ENCODE assay signal across 14 cellular contexts in genomic region chr9:16032799-16033198, GRCh38.
A peak's percentile ranks its signal among the peaks of the same experiment; 100 is the strongest.
DNase-seq lines count a peak whose midpoint lies in the region; ATAC-seq and TF ChIP-seq lines count a peak whose summit lies in the region.
"Had no signal": no experiment of that assay in that cellular context is flagged by ENCODE, and none has a peak within 500 bp of the region (broad histone marks: within the 10 kb centered on the region; RNA-seq: fewer than 3 reads in every experiment).

No MANE protein-coding gene starts in this region.

- H3K36me3 ChIP-seq in MG63, result peaks cover 4% of the 10 kb centered on the region; the same call in 1 of the 2 replicates
- no peaks in the 10 kb centered on the region for H3K36me3 ChIP-seq in gastroesophageal sphincter
- H3K36me3 ChIP-seq: vagina had no signal

- H3K27ac Mint-ChIP-seq in chondrocyte (ENCODE audit: unreplicated experiment) (no peak overlapping the region), neural crest cell (ENCODE audit: unreplicated experiment) (peak overlapping the region; percentile 76)
- H3K27ac Mint-ChIP-seq: activated CD4-positive, alpha-beta T cell treated with anti-CD3 and anti-CD28 coated beads, Interleukin-2, amount 10 ng/mL, durations not matched to agents 24 days and 14 days; activated naive CD4-positive, alpha-beta T cell treated with anti-CD3 and anti-CD28 coated beads, Interleukin-2, amount 50 U/mL, for 24 hours had no signal

- no peak for ATAC-seq in left ventricle myocardium superior
- no peak for ATAC-seq in gastroesophageal sphincter
- ATAC-seq: naive thymus-derived CD4-positive, alpha-beta T cell had no signal

- H3K9me3 ChIP-seq in MG63, result peaks cover 15% of the 10 kb centered on the region
- H3K9me3 ChIP-seq in gastroesophageal sphincter, result no peaks in the 10 kb centered on the region
- H3K9me3 ChIP-seq: vagina had no signal

- H3K27me3 Mint-ChIP-seq in chondrocyte (ENCODE audit: low read depth) (no peaks in the 10 kb centered on the region), neural crest cell (ENCODE audit: low read depth) (no peaks in the 10 kb centered on the region)
- H3K27me3 Mint-ChIP-seq: activated naive CD4-positive, alpha-beta T cell treated with anti-CD3 and anti-CD28 coated beads, Interleukin-2, amount 50 U/mL, for 24 hours had no signal

- H3K4me3 Mint-ChIP-seq in chondrocyte (ENCODE audit: unreplicated experiment) (no peak overlapping the region), neural crest cell (no peak overlapping the region)
- H3K4me3 Mint-ChIP-seq: activated CD4-positive, alpha-beta T cell treated with anti-CD3 and anti-CD28 coated beads, Interleukin-2, amount 10 ng/mL, durations not matched to agents 24 days and 14 days; activated naive CD4-positive, alpha-beta T cell treated with anti-CD3 and anti-CD28 coated beads, Interleukin-2, amount 50 U/mL, for 24 hours; naive thymus-derived CD4-positive, alpha-beta T cell had no signal

- H3K27me3 ChIP-seq in MG63 (no peaks in the 10 kb centered on the region), gastroesophageal sphincter (no peaks in the 10 kb centered on the region)
- H3K27me3 ChIP-seq: vagina had no signal

- H3K36me3 Mint-ChIP-seq in chondrocyte (ENCODE audit: low read depth) (peaks cover 2% of the 10 kb centered on the region), neural crest cell (ENCODE audit: low read depth) (peaks cover 5% of the 10 kb centered on the region)
- H3K36me3 Mint-ChIP-seq: activated naive CD4-positive, alpha-beta T cell treated with anti-CD3 and anti-CD28 coated beads, Interleukin-2, amount 50 U/mL, for 24 hours; naive thymus-derived CD4-positive, alpha-beta T cell had no signal

- no peak overlapping the region for H3K27ac ChIP-seq in gastroesophageal sphincter
- H3K27ac ChIP-seq: vagina had no signal

- TF ChIP-seq CTCF in chondrocyte (IDR thresholded peaks at IDR 0.05), result peak; percentile 64
- TF ChIP-seq CTCF in neural crest cell (conservative IDR thresholded peaks at IDR 0.05), result no peak
- no peak for TF ChIP-seq CTCF in gastroesophageal sphincter (IDR thresholded peaks at IDR 0.05)

- intact Hi-C loops in left ventricle myocardium superior (cut with micrococcal nuclease), result no loop called here

- H3K9me3 Mint-ChIP-seq in chondrocyte (ENCODE audit: low read depth) (peaks cover 15% of the 10 kb centered on the region), neural crest cell (peaks cover 10% of the 10 kb centered on the region)
- H3K9me3 Mint-ChIP-seq: activated CD4-positive, alpha-beta T cell treated with anti-CD3 and anti-CD28 coated beads, Interleukin-2, amount 10 ng/mL, durations not matched to agents 24 days and 14 days had no signal

- peak; percentile 58 for DNase-seq in ELR (ENCODE audit: low read depth)
- peak; percentile 94 for DNase-seq in MG63
- no peak for DNase-seq in chondrocyte (ENCODE audit: low spot score)
- no peak for DNase-seq in neural crest cell (ENCODE audit: low read depth, low spot score)
- no peak for DNase-seq in left ventricle myocardium superior
- DNase-seq in NCI-H2029 (lab: John Stamatoyannopoulos, UW), result no peak
- DNase-seq: activated CD4-positive, alpha-beta T cell treated with anti-CD3 and anti-CD28 coated beads, Interleukin-2, amount 10 ng/mL, durations not matched to agents 24 days and 14 days; DMS79; effector CD8-positive, alpha-beta T cell; naive thymus-derived CD4-positive, alpha-beta T cell; NCI-H446 treated with DMSO at 0.1 percent for 48 hours had no signal

- no peaks in the 10 kb centered on the region for H3K4me1 ChIP-seq in gastroesophageal sphincter
- H3K4me1 ChIP-seq: vagina had no signal

- H3K4me3 ChIP-seq in MG63 (no peak overlapping the region), gastroesophageal sphincter (no peak overlapping the region)
- H3K4me3 ChIP-seq: vagina had no signal

- 100% methylated on average over 2 of the region's 2 CpGs; no CpG with 5 or more reads in 1 of the 2 donors for WGBS in gastroesophageal sphincter (ENCODE audit: low coverage in 1 of 2), 2 donors

- TF ChIP-seq POLR2A in gastroesophageal sphincter (IDR thresholded peaks at IDR 0.05), result no peak

- no peak for TF ChIP-seq EP300 in gastroesophageal sphincter (IDR thresholded peaks at IDR 0.05)

- H3K4me1 Mint-ChIP-seq in chondrocyte (ENCODE audit: low read depth) (peaks cover 70% of the 10 kb centered on the region), neural crest cell (no peaks in the 10 kb centered on the region)

Comparison
In these comparisons a context has a peak if more than half of its experiments do, and no peak if none do; other contexts are left out.
1. DNase-seq: peak in ELR (single experiment) and MG63 (single experiment); none in chondrocyte (single experiment), neural crest cell (single experiment), left ventricle myocardium superior (single experiment) and NCI-H2029 (single experiment).